34 cellular contexts compared by ENCODE assay signal in genomic region chr2:19809206-19809605, GRCh38.
"Had no signal": no experiment of that assay in that cellular context is flagged by ENCODE, and none has a peak within 500 bp of the region (broad histone marks: within the 10 kb centered on the region; RNA-seq: fewer than 3 reads in every experiment).

No MANE protein-coding gene starts in this region.

- H3K27me3 ChIP-seq: cardiac muscle cell had no signal

- H3K4me3 Mint-ChIP-seq: activated CD4-positive, alpha-beta memory T cell treated with anti-CD3 and anti-CD28 coated beads, Interleukin-2, amount 10 ng/mL, durations not matched to agents 7 days and 5 days; activated naive CD4-positive, alpha-beta T cell treated with anti-CD3 and anti-CD28 coated beads, Interleukin-2, amount 10 ng/mL, durations not matched to agents 7 days and 5 days; activated naive CD8-positive, alpha-beta T cell; activated naive CD8-positive, alpha-beta T cell treated with anti-CD3 and anti-CD28 coated beads, Interleukin-2, amount 50 U/mL, for 24 hours; activated T-cell treated with anti-CD3 and anti-CD28 coated beads, Interleukin-2, amount 50 U/mL, for 4 hours; activated T-helper 1 cell treated with anti-CD3 and anti-CD28 coated beads, Interleukin-12 subunit alpha, Interleukin-12 subunit beta, Interleukin-2, Interleukin-4 antibody, amounts not matched to agents 30 ng/mL and 10 ng/mL and 1 ng/mL, durations not matched to agents 14 hours and 24 hours and 36 hours had no signal

- H3K27me3 Mint-ChIP-seq: activated CD4-positive, alpha-beta memory T cell treated with anti-CD3 and anti-CD28 coated beads, Interleukin-2, amount 10 ng/mL, durations not matched to agents 7 days and 5 days; activated naive CD8-positive, alpha-beta T cell treated with anti-CD3 and anti-CD28 coated beads, Interleukin-2, amount 50 U/mL, for 24 hours had no signal

- H3K4me3 ChIP-seq: cardiac muscle cell, PC-9 had no signal

- ATAC-seq: activated naive CD8-positive, alpha-beta T cell treated with anti-CD3 and anti-CD28 coated beads, Interleukin-2, amount 50 U/mL, for 24 hours; activated T-cell treated with anti-CD3 and anti-CD28 coated beads, Interleukin-2, amount 50 U/mL, for 4 hours; Right ventricle myocardium inferior had no signal

- H3K4me1 Mint-ChIP-seq: activated CD4-positive, alpha-beta memory T cell treated with anti-CD3 and anti-CD28 coated beads, Interleukin-2, amount 10 ng/mL, durations not matched to agents 7 days and 5 days; activated naive CD4-positive, alpha-beta T cell treated with anti-CD3 and anti-CD28 coated beads, Interleukin-2, amount 10 ng/mL, durations not matched to agents 7 days and 5 days; activated naive CD8-positive, alpha-beta T cell treated with anti-CD3 and anti-CD28 coated beads, Interleukin-2, amount 50 U/mL, for 24 hours had no signal

- DNase-seq: activated CD4-positive, alpha-beta memory T cell treated with anti-CD3 and anti-CD28 coated beads, Interleukin-2, amount 10 ng/mL, durations not matched to agents 7 days and 5 days; activated CD4-positive, alpha-beta T cell treated with anti-CD3 and anti-CD28 coated beads for 1 hour; activated CD4-positive, alpha-beta T cell treated with anti-CD3 and anti-CD28 coated beads for 48 hours; activated CD4-positive, CD25-positive, alpha-beta regulatory T cell; activated gamma-delta T cell treated with Interleukin-2 at 50 U/mL for 16 hours; activated naive CD4-positive, alpha-beta T cell treated with anti-CD3 and anti-CD28 coated beads, Interleukin-2, amount 10 ng/mL, durations not matched to agents 7 days and 5 days; activated naive CD8-positive, alpha-beta T cell treated with anti-CD3 and anti-CD28 coated beads, Interleukin-2, amount 50 U/mL, for 24 hours; activated T-cell treated with anti-CD3 and anti-CD28 coated beads, Interleukin-2, amount 50 U/mL, for 4 hours; anterior cingulate cortex; MM.1S; MV-4-11; NCI-H1092 treated with DMSO at 0.1 percent for 48 hours; NCI-H1417; NCI-H146; NCI-H187; NCI-H2029 treated with DMSO at 0.1 percent for 48 hours; NCI-H2107; NCI-H2171; NCI-H510A; NCI-H526; NCI-H748 treated with DMSO at 0.1 percent for 48 hours; SIG-M5; SW 1271; T-helper 1 cell; T-helper 2 cell; T-helper 9 cell had no signal

- H3K36me3 Mint-ChIP-seq: activated naive CD4-positive, alpha-beta T cell treated with anti-CD3 and anti-CD28 coated beads, Interleukin-2, amount 10 ng/mL, durations not matched to agents 7 days and 5 days; activated naive CD8-positive, alpha-beta T cell had no signal

- H3K36me3 ChIP-seq: cardiac muscle cell had no signal

- H3K9me3 Mint-ChIP-seq: activated CD4-positive, alpha-beta memory T cell treated with anti-CD3 and anti-CD28 coated beads, Interleukin-2, amount 10 ng/mL, durations not matched to agents 7 days and 5 days; activated naive CD4-positive, alpha-beta T cell treated with anti-CD3 and anti-CD28 coated beads, Interleukin-2, amount 10 ng/mL, durations not matched to agents 7 days and 5 days; activated naive CD8-positive, alpha-beta T cell treated with anti-CD3 and anti-CD28 coated beads, Interleukin-2, amount 50 U/mL, for 24 hours; activated T-cell treated with anti-CD3 and anti-CD28 coated beads, Interleukin-2, amount 50 U/mL, for 4 hours; activated T-helper 1 cell treated with anti-CD3 and anti-CD28 coated beads, Interleukin-12 subunit alpha, Interleukin-12 subunit beta, Interleukin-2, Interleukin-4 antibody, amounts not matched to agents 30 ng/mL and 10 ng/mL and 1 ng/mL, durations not matched to agents 14 hours and 24 hours and 36 hours had no signal

- H3K27ac ChIP-seq: cardiac muscle cell, KMS-11, PC-9, RWPE1, VCaP had no signal

- H3K27ac Mint-ChIP-seq: activated CD4-positive, alpha-beta memory T cell treated with anti-CD3 and anti-CD28 coated beads, Interleukin-2, amount 10 ng/mL, durations not matched to agents 7 days and 5 days; activated naive CD4-positive, alpha-beta T cell treated with anti-CD3 and anti-CD28 coated beads, Interleukin-2, amount 10 ng/mL, durations not matched to agents 7 days and 5 days; activated naive CD8-positive, alpha-beta T cell; activated naive CD8-positive, alpha-beta T cell treated with anti-CD3 and anti-CD28 coated beads, Interleukin-2, amount 50 U/mL, for 24 hours; activated T-helper 1 cell treated with anti-CD3 and anti-CD28 coated beads, Interleukin-12 subunit alpha, Interleukin-12 subunit beta, Interleukin-2, Interleukin-4 antibody, amounts not matched to agents 30 ng/mL and 10 ng/mL and 1 ng/mL, durations not matched to agents 14 hours and 24 hours and 36 hours had no signal
